In genomic region chr18:46073474-46074331, GRCh38 we compare ENCODE assay signal across 1 cellular context.
TF ChIP-seq lines count a peak whose summit lies in the region.

No MANE protein-coding gene starts in this region.

TF ChIP-seq in GM12878, 131 proteins besides CTCF, POLR2A, EP300 and RAD21:
- TF ChIP-seq, protein P1, sequence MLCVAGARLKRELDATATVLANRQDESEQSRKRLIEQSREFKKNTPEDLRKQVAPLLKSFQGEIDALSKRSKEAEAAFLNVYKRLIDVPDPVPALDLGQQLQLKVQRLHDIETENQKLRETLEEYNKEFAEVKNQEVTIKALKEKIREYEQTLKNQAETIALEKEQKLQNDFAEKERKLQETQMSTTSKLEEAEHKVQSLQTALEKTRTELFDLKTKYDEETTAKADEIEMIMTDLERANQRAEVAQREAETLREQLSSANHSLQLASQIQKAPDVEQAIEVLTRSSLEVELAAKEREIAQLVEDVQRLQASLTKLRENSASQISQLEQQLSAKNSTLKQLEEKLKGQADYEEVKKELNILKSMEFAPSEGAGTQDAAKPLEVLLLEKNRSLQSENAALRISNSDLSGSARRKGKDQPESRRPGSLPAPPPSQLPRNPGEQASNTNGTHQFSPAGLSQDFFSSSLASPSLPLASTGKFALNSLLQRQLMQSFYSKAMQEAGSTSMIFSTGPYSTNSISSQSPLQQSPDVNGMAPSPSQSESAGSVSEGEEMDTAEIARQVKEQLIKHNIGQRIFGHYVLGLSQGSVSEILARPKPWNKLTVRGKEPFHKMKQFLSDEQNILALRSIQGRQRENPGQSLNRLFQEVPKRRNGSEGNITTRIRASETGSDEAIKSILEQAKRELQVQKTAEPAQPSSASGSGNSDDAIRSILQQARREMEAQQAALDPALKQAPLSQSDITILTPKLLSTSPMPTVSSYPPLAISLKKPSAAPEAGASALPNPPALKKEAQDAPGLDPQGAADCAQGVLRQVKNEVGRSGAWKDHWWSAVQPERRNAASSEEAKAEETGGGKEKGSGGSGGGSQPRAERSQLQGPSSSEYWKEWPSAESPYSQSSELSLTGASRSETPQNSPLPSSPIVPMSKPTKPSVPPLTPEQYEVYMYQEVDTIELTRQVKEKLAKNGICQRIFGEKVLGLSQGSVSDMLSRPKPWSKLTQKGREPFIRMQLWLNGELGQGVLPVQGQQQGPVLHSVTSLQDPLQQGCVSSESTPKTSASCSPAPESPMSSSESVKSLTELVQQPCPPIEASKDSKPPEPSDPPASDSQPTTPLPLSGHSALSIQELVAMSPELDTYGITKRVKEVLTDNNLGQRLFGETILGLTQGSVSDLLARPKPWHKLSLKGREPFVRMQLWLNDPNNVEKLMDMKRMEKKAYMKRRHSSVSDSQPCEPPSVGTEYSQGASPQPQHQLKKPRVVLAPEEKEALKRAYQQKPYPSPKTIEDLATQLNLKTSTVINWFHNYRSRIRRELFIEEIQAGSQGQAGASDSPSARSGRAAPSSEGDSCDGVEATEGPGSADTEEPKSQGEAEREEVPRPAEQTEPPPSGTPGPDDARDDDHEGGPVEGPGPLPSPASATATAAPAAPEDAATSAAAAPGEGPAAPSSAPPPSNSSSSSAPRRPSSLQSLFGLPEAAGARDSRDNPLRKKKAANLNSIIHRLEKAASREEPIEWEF (IDR thresholded peaks at IDR 0.05; ENCODE audit: insufficient replicate concordance, low read depth, low read length), result no peak
- peak; percentile 65; the same call in 1 of the 2 replicates for TF ChIP-seq SMC3 (IDR thresholded peaks at IDR 0.05; ENCODE audit: borderline replicate concordance, low read length)
- TF ChIP-seq YY1 (IDR thresholded peaks at IDR 0.05; ENCODE audit: low read depth, low read length), result 0 out of 2 replicates have a peak, but pooled peaks have one; percentile 7
